In the genomic region with DNA sequence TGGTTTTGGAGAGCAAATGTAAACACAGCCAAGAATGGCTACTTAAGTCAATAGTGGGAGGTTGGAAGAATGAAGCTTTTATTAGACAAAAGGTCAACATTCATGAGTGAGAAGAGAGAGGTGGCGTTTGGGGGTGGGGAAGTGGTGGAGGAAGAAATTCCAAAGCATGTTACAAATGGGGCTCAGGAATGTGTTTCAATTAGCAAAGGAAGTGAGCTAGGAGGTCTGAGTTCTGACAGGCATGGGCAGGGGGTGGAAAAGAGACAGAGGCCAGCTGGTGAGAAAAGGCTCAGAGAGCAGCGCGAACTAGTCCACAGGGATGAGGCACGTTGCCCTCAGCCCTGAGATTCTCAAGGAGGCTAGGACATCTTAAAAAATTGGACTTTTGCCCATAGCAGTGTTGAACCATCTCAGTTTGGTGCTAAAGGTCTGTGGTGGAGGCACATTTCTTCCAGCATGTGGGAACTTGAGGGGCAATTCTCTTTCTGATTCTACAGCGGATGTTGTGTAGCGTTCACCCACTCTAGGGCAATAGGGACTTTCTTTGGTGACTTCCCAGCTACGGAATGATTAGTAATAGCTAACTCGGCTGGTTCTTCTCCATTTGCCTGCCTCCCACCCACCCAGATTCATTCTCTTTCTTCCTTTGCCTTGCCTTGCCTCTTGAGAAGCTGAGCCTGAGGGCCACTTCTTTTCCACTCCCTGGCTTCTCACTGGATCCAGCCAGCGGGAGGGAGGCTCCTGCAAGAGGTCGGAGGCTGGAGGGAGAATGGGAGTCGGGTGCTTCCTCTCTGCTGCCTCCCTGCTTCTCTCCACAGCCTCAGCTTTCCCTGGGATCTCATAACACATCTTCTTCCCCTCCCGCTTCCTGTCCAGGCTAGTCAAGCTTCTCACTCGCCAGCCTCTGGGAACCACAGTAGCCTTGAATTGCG, we compare ENCODE assay signal across 1 cellular context.
TF ChIP-seq lines count a peak whose summit lies in the region.

No MANE protein-coding gene starts in this region.

TF ChIP-seq in SK-N-SH, 30 proteins besides CTCF, POLR2A, EP300 and RAD21 (continued from another document):
- TF ChIP-seq, protein P1, sequence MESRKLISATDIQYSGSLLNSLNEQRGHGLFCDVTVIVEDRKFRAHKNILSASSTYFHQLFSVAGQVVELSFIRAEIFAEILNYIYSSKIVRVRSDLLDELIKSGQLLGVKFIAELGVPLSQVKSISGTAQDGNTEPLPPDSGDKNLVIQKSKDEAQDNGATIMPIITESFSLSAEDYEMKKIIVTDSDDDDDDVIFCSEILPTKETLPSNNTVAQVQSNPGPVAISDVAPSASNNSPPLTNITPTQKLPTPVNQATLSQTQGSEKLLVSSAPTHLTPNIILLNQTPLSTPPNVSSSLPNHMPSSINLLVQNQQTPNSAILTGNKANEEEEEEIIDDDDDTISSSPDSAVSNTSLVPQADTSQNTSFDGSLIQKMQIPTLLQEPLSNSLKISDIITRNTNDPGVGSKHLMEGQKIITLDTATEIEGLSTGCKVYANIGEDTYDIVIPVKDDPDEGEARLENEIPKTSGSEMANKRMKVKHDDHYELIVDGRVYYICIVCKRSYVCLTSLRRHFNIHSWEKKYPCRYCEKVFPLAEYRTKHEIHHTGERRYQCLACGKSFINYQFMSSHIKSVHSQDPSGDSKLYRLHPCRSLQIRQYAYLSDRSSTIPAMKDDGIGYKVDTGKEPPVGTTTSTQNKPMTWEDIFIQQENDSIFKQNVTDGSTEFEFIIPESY (IDR thresholded peaks at IDR 0.05; ENCODE audit: borderline replicate concordance, low read depth): no peak
- TF ChIP-seq RXRA (IDR thresholded peaks at IDR 0.05; ENCODE audit: borderline replicate concordance, low read depth) (peak; percentile 31; the same call in 1 of the 2 replicates), IRF3 (IDR thresholded peaks at IDR 0.05; ENCODE audit: low read depth, low read length) (no peak)
